ENCODE assay signal across 23 cellular contexts in genomic region chr1:233908092-233908491, GRCh38. TPM values are rescaled to one million over a fixed set of nuclear protein-coding genes. Genes with fewer than 3 reads are reported as not detected.
DNase-seq lines count a peak whose midpoint lies in the region; ATAC-seq, FAIRE-seq and TF ChIP-seq lines count a peak whose summit lies in the region.
"Had no signal": no experiment of that assay in that cellular context is flagged by ENCODE, and none has a peak within 500 bp of the region (broad histone marks: within the 10 kb centered on the region; RNA-seq: fewer than 3 reads in every experiment).

No MANE protein-coding gene starts in this region.

- H3K79me2 ChIP-seq in HCT116 (ENCODE audit: insufficient read depth, low read length) (peaks cover 67% of the 10 kb centered on the region), K562 (ENCODE audit: control insufficient read depth, insufficient read depth, low read length) (no peaks in the 10 kb centered on the region), neural cell (replicated peaks; ENCODE audit: insufficient read depth, low read length) (peaks cover 13% of the 10 kb centered on the region)

- BruUV-seq in HCT116 (replicated peaks; lab: Mats Ljungman, UMichigan) (no TSS peak), Panc1 (replicated peaks; lab: Mats Ljungman, UMichigan) (no TSS peak), K562 (replicated peaks; lab: Mats Ljungman, UMichigan) (no TSS peak)

- H3K4me1 ChIP-seq in HCT116 (ENCODE audit: control insufficient read depth in 1 of 2, insufficient read depth in 2 of 2, low read length in 2 of 2), result peaks cover 31 to 85% of the 10 kb centered on the region in 2 experiments
- peaks cover 54% of the 10 kb centered on the region for H3K4me1 ChIP-seq in Panc1 (ENCODE audit: control insufficient read depth, insufficient read depth, low read length)
- H3K4me1 ChIP-seq in K562 (replicated peaks in 1 of 2; ENCODE audit: control insufficient read depth in 2 of 2, insufficient read depth in 2 of 2, low read length in 2 of 2), result peaks cover 0 to 16% of the 10 kb centered on the region in 2 experiments; a peak in 2 of 5 replicates
- H3K4me1 ChIP-seq: BE2C, Caco-2, HAP-1 had no signal

- in situ Hi-C loops in Panc1 (cut with HindIII; ENCODE audit: low pct_unique_long_range_greater_than_20kb, low sequenced_read_pairs), result no loop called here
- in situ Hi-C loops in K562 (cut with MboI), result no loop called here

- H3K27me3 ChIP-seq in HCT116 (ENCODE audit: insufficient read depth, low read length) (no peaks in the 10 kb centered on the region), Panc1 (ENCODE audit: control insufficient read depth, insufficient read depth, low read length) (no peaks in the 10 kb centered on the region), K562 (ENCODE audit: control insufficient read depth in 2 of 2, insufficient read depth in 2 of 2, low read length in 2 of 2) (peaks cover 16 to 25% of the 10 kb centered on the region in 2 experiments), neural cell (ENCODE audit: insufficient read depth, low read depth, low read length) (peaks cover 21% of the 10 kb centered on the region)

- H3K9ac ChIP-seq in HCT116 (ENCODE audit: low read length) (no peak overlapping the region), K562 (ENCODE audit: insufficient read depth in 1 of 2, low read depth in 2 of 2, low read length in 2 of 2) (no peak overlapping the region), neural cell (ENCODE audit: low read length) (no peak overlapping the region)
- H3K9ac ChIP-seq: GM23248, KMS-11 had no signal

- H3K9me3 ChIP-seq in HCT116 (ENCODE audit: control insufficient read depth in 1 of 2, insufficient read depth in 1 of 2, low read depth in 1 of 2, low read length in 2 of 2), result no peaks in the 10 kb centered on the region
- no peaks in the 10 kb centered on the region for H3K9me3 ChIP-seq in Panc1 (ENCODE audit: control insufficient read depth, insufficient read depth, low read depth, low read length)
- no peaks in the 10 kb centered on the region for H3K9me3 ChIP-seq in K562 (replicated peaks; ENCODE audit: control insufficient read depth, insufficient read depth, low read depth, low read length)
- H3K9me3 ChIP-seq in neural cell (ENCODE audit: low read length), result no peaks in the 10 kb centered on the region
- H3K9me3 ChIP-seq: BE2C, HAP-1 had no signal

- H3K9me2 ChIP-seq in HCT116 (ENCODE audit: insufficient read depth) (no peaks in the 10 kb centered on the region), neural cell (ENCODE audit: insufficient read depth, low read length) (no peaks in the 10 kb centered on the region)

- H4K20me1 ChIP-seq in HCT116 (ENCODE audit: insufficient read depth), result no peaks in the 10 kb centered on the region
- H4K20me1 ChIP-seq in K562 (replicated peaks; ENCODE audit: control insufficient read depth, insufficient read depth, low read length), result no peaks in the 10 kb centered on the region
- H4K20me1 ChIP-seq in neural cell (ENCODE audit: insufficient read depth), result no peaks in the 10 kb centered on the region

- DNase-seq in HCT116 (ENCODE audit: low read depth, low spot score) (no peak), Panc1 (ENCODE audit: low read depth, low spot score) (no peak), K562 (ENCODE audit: extremely low read depth in 1 of 4, low spot score in 3 of 4) (no peak), NCI-H128 (lab: John Stamatoyannopoulos, UW; ENCODE audit: unreplicated experiment) (no peak)
- DNase-seq: ACHN; BE2C; C1 segment of cervical spinal cord; Caco-2; CD4-positive, alpha-beta T cell; DMS153; DMS79; GDM1; GM23248; HFFc6 had no signal

- POLR2A ChIA-PET in HCT116 (lab: Charles Lee) (no interaction called here), Panc1 (lab: Charles Lee) (no interaction called here), K562 (lab: Yijun Ruan, JAX) (no interaction called here)

- H3K4me3 ChIP-seq in HCT116 (replicated peaks in 1 of 2; ENCODE audit: low read depth in 1 of 2, low read length in 2 of 2) (peak overlapping the region in 1 of 2 experiments; percentile 8; a peak in 1 of 4 replicates), Panc1 (ENCODE audit: low read depth in 2 of 2, low read length in 2 of 2) (peak overlapping the region in 1 of 2 experiments; percentile 95; a peak in 1 of 4 replicates), K562 (no peak overlapping the region), neural cell (ENCODE audit: low read length) (peak overlapping the region; percentile 86)
- H3K4me3 ChIP-seq: GM23248, HAP-1 had no signal

- peaks cover 0 to 6% of the 10 kb centered on the region in 2 experiments; a peak in 1 of 4 replicates for H3K36me3 ChIP-seq in HCT116 (ENCODE audit: control insufficient read depth in 1 of 2, insufficient read depth in 2 of 2, low read length in 2 of 2)
- no peaks in the 10 kb centered on the region; the same call in 1 of the 2 replicates for H3K36me3 ChIP-seq in Panc1 (ENCODE audit: control insufficient read depth, insufficient read depth, low read length)
- no peaks in the 10 kb centered on the region for H3K36me3 ChIP-seq in K562 (ENCODE audit: control insufficient read depth, insufficient read depth, low read length)
- no peaks in the 10 kb centered on the region for H3K36me3 ChIP-seq in neural cell (ENCODE audit: insufficient read depth, low read length)
- H3K36me3 ChIP-seq: BE2C, HAP-1 had no signal

- H3K27ac ChIP-seq in HCT116 (ENCODE audit: low read depth, low read length), result peak overlapping the region; percentile 68
- H3K27ac ChIP-seq in Panc1 (ENCODE audit: low read length), result peak overlapping the region; percentile 97
- H3K27ac ChIP-seq in K562 (ENCODE audit: extremely low read depth, low read depth, low read length), result no peak overlapping the region
- H3K27ac ChIP-seq in neural cell (ENCODE audit: low read length), result no peak overlapping the region
- H3K27ac ChIP-seq: GM23248, KMS-11 had no signal

- RAD21 ChIA-PET in HCT116 (lab: Charles Lee; ENCODE audit: low non-redundant PET in 1 of 2, low total read pairs in 2 of 2, uncharacterized antibody in 2 of 2, unreplicated experiment in 2 of 2), result no interaction called here

- TF ChIP-seq EP300 in K562 (IDR thresholded peaks at IDR 0.05; ENCODE audit: low read length), result no peak
- no peak for TF ChIP-seq EP300 in neural cell (conservative IDR thresholded peaks at IDR 0.05; ENCODE audit: poor library complexity, severe bottlenecking)

- TF ChIP-seq RAD21 in HCT116 (IDR thresholded peaks at IDR 0.05; ENCODE audit: low read depth) (no peak), K562 (CRISPR knock-in tag; conservative IDR thresholded peaks at IDR 0.05 in 1 of 2, IDR thresholded peaks at IDR 0.05 in 1 of 2) (no peak), neural cell (conservative IDR thresholded peaks at IDR 0.05) (no peak)

- H3K9me1 ChIP-seq in K562 (ENCODE audit: control insufficient read depth, insufficient read depth, low read length), result no peaks in the 10 kb centered on the region

- peaks cover 5% of the 10 kb centered on the region for H3F3A ChIP-seq in neural cell (ENCODE audit: insufficient read depth, low read length, poor library complexity, severe bottlenecking)

- no peak for TF ChIP-seq CTCF in HCT116 (IDR thresholded peaks at IDR 0.05 in 2 of 3, conservative IDR thresholded peaks at IDR 0.05 in 1 of 3; ENCODE audit: borderline replicate concordance in 1 of 3, insufficient read depth in 1 of 3, low read depth in 2 of 3, low read length in 2 of 3)
- no peak for TF ChIP-seq CTCF in Panc1 (IDR thresholded peaks at IDR 0.05)
- no peak for TF ChIP-seq CTCF in K562 (IDR thresholded peaks at IDR 0.05 in 2 of 3, conservative IDR thresholded peaks at IDR 0.05 in 1 of 3; ENCODE audit: insufficient read depth in 2 of 3, low read depth in 1 of 3, low read length in 3 of 3)
- TF ChIP-seq CTCF in neural cell (IDR thresholded peaks at IDR 0.05; ENCODE audit: poor library complexity, severe bottlenecking), result no peak

- no peak for FAIRE-seq in K562 (lab: Jason Lieb, UNC)
- FAIRE-seq: GM12892 had no signal

- no peak for ATAC-seq in HCT116
- no peak for ATAC-seq in Panc1
- ATAC-seq in K562, result no peak
- no peak for ATAC-seq in GM18502 (IDR thresholded peaks at IDR 0.05; ENCODE audit: poor library complexity, unreplicated experiment)
- ATAC-seq in HG02759 (IDR thresholded peaks at IDR 0.05; ENCODE audit: unreplicated experiment), result no peak

- CTCF ChIA-PET in HCT116 (lab: Charles Lee) (no interaction called here), Panc1 (lab: Charles Lee) (no interaction called here), K562 (lab: Yijun Ruan, JAX; ENCODE audit: low intra/inter-chr PET ratio) (no interaction called here)

- H3K4me2 ChIP-seq in HCT116 (ENCODE audit: low read length), result peak overlapping the region; percentile 68
- H3K4me2 ChIP-seq in K562 (ENCODE audit: insufficient read depth, low read length), result no peak overlapping the region
- H3K4me2 ChIP-seq in neural cell (ENCODE audit: low read length), result no peak overlapping the region
- H3K4me2 ChIP-seq: KMS-11 had no signal

- no peak overlapping the region for H2AFZ ChIP-seq in HCT116 (ENCODE audit: low read depth, low read length, poor library complexity, severe bottlenecking)
- no peak overlapping the region for H2AFZ ChIP-seq in K562 (ENCODE audit: low read depth, low read length)
- H2AFZ ChIP-seq in neural cell (ENCODE audit: low read depth, low read length), result no peak overlapping the region
- H2AFZ ChIP-seq: GM23248 had no signal

- TF ChIP-seq POLR2A in HCT116 (IDR thresholded peaks at IDR 0.05; ENCODE audit: borderline replicate concordance, extremely low read depth, insufficient read depth, insufficient read length) (no peak), K562 (conservative IDR thresholded peaks at IDR 0.05) (no peak)

- intact Hi-C loops in HCT116 (cut with micrococcal nuclease), result loop anchor here (5.0 to 10.0 kb wide), 3 partner anchors 84 to 613 kb away; partner anchors contain the start of gene PCNX2
- intact Hi-C loops in Panc1 (cut with micrococcal nuclease; ENCODE audit: unreplicated experiment), result loop anchor here (5.0 to 10.0 kb wide), 4 partner anchors 113 to 513 kb away; no protein-coding TSS in a partner anchor
- intact Hi-C loops in K562 (cut with micrococcal nuclease), result loop anchor here (5.0 to 10.0 kb wide), 2 partner anchors 159 to 203 kb away; no protein-coding TSS in a partner anchor

RNA-seq across cellular contexts. Expression of gene SLC35F3, which starts 3.6 kb away (rescaled TPM):
- total RNA-seq in HCT116 (2021; ENCODE audit: unreplicated experiment) (6.4 TPM), Panc1 (2021; ENCODE audit: unreplicated experiment) (19.1 TPM), K562 (2014; rRNA removed) (not detected in 2 replicates), K562 (2014; rRNA removed; fragmentation: Illumina TruSeq; extraction: Trizol) (not detected in 2 replicates), K562 (2015; rRNA removed; fragmentation: Illumina TruSeq; extraction: Trizol) (not detected in 2 replicates), K562 (2021) (0.07 and 0.11 TPM in 2 replicates)
- polyA plus RNA-seq in HCT116 (2012), result 3.4 and 4.2 TPM in 2 replicates
- polyA plus RNA-seq in Panc1 (2012; ENCODE audit: insufficient read length), result 15.3 TPM
- 0.21 and 0.23 TPM in 2 replicates for total RNA-seq in K562 (2011; cell fraction: chromatin; rRNA removed; ENCODE audit: low replicate concordance)
- 0.26 and 0.33 TPM in 2 replicates for total RNA-seq in K562 (2011; cell fraction: nucleolus; rRNA removed)
- total RNA-seq in K562 (2011; cell fraction: nucleoplasm; rRNA removed), result 0.29 TPM in 1 of 2 replicates, not detected in the other
- polyA plus RNA-seq in K562 (2011; rRNA removed) (0.04 TPM in 1 of 2 replicates, not detected in the other), K562 (2014; fragmentation: Illumina TruSeq; extraction: Trizol) (0.04 TPM in 1 of 2 replicates, not detected in the other), K562 (2014; fragmentation: Nextera tagmentation; extraction: Ambion mirVana) (not detected), K562 (2014; rRNA removed) (0.26 TPM in 1 of 2 replicates, not detected in the other), neural cell (13.9 and 14.8 TPM in 2 replicates)
- polyA plus RNA-seq in K562 (2011; cell fraction: cytosol; rRNA removed), result 0.06 TPM in 1 of 2 replicates, not detected in the other
- 0.04 and 0.06 TPM in 2 replicates for polyA plus RNA-seq in K562 (2011; cell fraction: nucleus; rRNA removed)
- polyA plus RNA-seq in K562 (2012), result 0.03 and 0.36 TPM in 2 replicates
- 0.14 TPM in 1 of 2 replicates, not detected in the other for polyA minus RNA-seq in K562 (2011; rRNA and poly(A)+ RNA removed)
- polyA minus RNA-seq in K562 (2011; cell fraction: cytosol; rRNA and poly(A)+ RNA removed), result not detected in 2 replicates
- not detected in 2 replicates for polyA minus RNA-seq in K562 (2011; cell fraction: nucleus; rRNA and poly(A)+ RNA removed)
- polyA minus RNA-seq in neural cell, result 22.2 and 24.1 TPM in 2 replicates
- total RNA-seq: A172, Caco-2, H4, HT-29 had no signal

Comparison
In these comparisons a context has a peak if more than half of its experiments do, and no peak if none do; other contexts are left out.
1. H3K27ac ChIP-seq: peak in HCT116 (single experiment) and Panc1 (single experiment); none in K562 (single experiment) and neural cell (single experiment).